Comparison of ENCODE assay signal across 19 cellular contexts in the genomic region with DNA sequence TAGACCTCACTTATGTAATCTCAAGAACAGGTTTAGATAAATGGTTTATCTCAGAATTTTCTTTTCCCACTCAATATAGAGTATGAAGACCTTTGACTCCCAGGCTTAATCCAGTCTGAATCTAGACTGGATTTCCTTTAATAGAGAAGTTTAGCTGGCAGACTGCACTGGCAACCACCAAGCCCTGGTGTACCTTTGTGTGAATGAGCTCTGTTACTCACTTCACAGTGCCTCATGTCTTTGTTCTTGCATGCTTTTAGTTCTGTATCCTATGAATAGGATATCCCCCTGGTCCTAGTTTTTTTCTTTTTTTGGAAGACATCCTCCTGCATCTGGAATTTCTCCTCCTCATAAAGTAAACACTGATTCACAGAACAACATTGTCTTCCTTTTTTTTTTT.
"Had no signal": no experiment of that assay in that cellular context is flagged by ENCODE, and none has a peak within 500 bp of the region (broad histone marks: within the 10 kb centered on the region; RNA-seq: fewer than 3 reads in every experiment).

No MANE protein-coding gene starts in this region.

- DNase-seq: Karpas-422, KG1, MM.1S, NCI-H1092 treated with DMSO at 0.1 percent for 48 hours, NCI-H1436, NCI-H187, NCI-H2029, NCI-H2081 treated with DMSO at 0.1 percent for 48 hours, NCI-H2171, NCI-H226, NCI-H446, NCI-H510A, NCI-H524 treated with DMSO at 0.1 percent for 48 hours, SHP77, SK-N-SH, SW 1271, T-cell had no signal

- H3K4me2 ChIP-seq: SK-N-SH had no signal

- ATAC-seq: Panc1, T-cell had no signal

- H3K9ac ChIP-seq: SK-N-SH had no signal

- H3K27me3 Mint-ChIP-seq: T-cell had no signal

- H3K9me2 ChIP-seq: SK-N-SH had no signal

- H3K27ac ChIP-seq: RWPE1 had no signal

- H3K9me3 ChIP-seq: SK-N-SH had no signal

- H3K27ac Mint-ChIP-seq: T-cell had no signal

- H3K4me3 Mint-ChIP-seq: T-cell had no signal

- H3K4me1 Mint-ChIP-seq: T-cell had no signal

- H3K9me3 Mint-ChIP-seq: T-cell had no signal
